In the genomic region with DNA sequence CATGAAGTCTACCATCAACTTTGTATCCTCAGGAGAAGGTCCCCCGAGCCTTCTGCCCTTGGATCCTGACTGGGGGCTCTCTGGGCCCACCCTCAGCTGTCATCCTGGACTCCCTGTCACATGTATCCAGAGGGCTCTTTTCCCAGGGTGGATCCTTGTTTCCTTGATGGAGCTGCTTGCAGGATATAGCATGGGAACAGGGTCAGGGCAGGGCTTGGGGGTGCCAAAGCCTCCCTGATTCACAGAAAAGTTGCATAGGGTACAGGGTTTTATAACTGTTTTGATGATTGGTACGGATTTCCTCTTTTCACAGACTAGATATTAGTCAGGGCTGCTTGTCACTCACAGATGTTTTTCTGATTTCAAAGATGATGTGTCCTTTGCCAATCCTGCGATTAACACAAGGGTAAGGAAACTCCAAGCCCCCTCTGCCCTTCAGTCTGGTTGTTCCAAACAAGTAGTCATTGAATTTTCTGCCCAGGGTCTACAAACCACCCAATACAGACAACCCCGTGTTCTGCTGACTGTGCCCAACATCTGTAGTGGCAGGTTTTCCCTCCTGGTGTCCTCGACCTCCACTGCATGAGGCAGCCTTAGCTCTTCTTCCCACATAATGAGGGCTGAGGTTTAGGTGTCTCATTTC, we compare ENCODE assay signal across 11 cellular contexts. TPM values are rescaled to one million over a fixed set of nuclear protein-coding genes. Genes with fewer than 3 reads are reported as not detected.
DNase-seq lines count a peak whose midpoint lies in the region; TF ChIP-seq lines count a peak whose summit lies in the region.
"Had no signal": no experiment of that assay in that cellular context is flagged by ENCODE, and none has a peak within 500 bp of the region (broad histone marks: within the 10 kb centered on the region; RNA-seq: fewer than 3 reads in every experiment).

No MANE protein-coding gene starts in this region.

- H3K4me1 ChIP-seq in subcutaneous abdominal adipose tissue (ENCODE audit: control insufficient read depth in 5 of 5, insufficient read depth in 5 of 5, low read length in 5 of 5) (peaks cover 0 to 43% (median 4%) of the 10 kb centered on the region in 5 donors), HAP-1 (no peaks in the 10 kb centered on the region)

- H3K9me3 Mint-ChIP-seq in immature natural killer cell (no peaks in the 10 kb centered on the region), glutamatergic neuron (ENCODE audit: unreplicated experiment) (no peaks in the 10 kb centered on the region)

- peaks cover 0 to 4% (median 0%) of the 10 kb centered on the region in 3 donors for H3K36me3 Mint-ChIP-seq in immature natural killer cell
- no peaks in the 10 kb centered on the region for H3K36me3 Mint-ChIP-seq in glutamatergic neuron (ENCODE audit: unreplicated experiment)

- H3K4me1 Mint-ChIP-seq in immature natural killer cell = peaks cover 80 to 87% of the 10 kb centered on the region in 2 donors
- no peaks in the 10 kb centered on the region for H3K4me1 Mint-ChIP-seq in glutamatergic neuron (ENCODE audit: low read depth, unreplicated experiment)

- H3K9ac ChIP-seq in subcutaneous abdominal adipose tissue (ENCODE audit: low read length in 5 of 5) = peak overlapping the region in 1 of 5 donors; percentile 19

- in situ Hi-C loops in HAP-1 (cut with MboI; ENCODE audit: low sequenced_read_pairs) = no loop called here

- H3K36me3 ChIP-seq in subcutaneous abdominal adipose tissue (ENCODE audit: control insufficient read depth in 5 of 5, insufficient read depth in 5 of 5, low read length in 5 of 5) = no peaks in the 10 kb centered on the region
- H3K36me3 ChIP-seq in HAP-1 (replicated peaks) = no peaks in the 10 kb centered on the region

- no peaks in the 10 kb centered on the region for H3K27me3 ChIP-seq in subcutaneous abdominal adipose tissue (ENCODE audit: control insufficient read depth in 5 of 5, insufficient read depth in 4 of 5, low read length in 5 of 5)
- peaks cover 24% of the 10 kb centered on the region for H3K27me3 ChIP-seq in HAP-1 (ENCODE audit: low read depth)

- TF ChIP-seq CTCF in glutamatergic neuron (IDR thresholded peaks at IDR 0.05; ENCODE audit: partially characterized antibody, unreplicated experiment) = no peak

- H3K4me3 Mint-ChIP-seq in immature natural killer cell (peak overlapping the region; percentile 70 to 88 (median 77)), glutamatergic neuron (ENCODE audit: unreplicated experiment) (no peak overlapping the region)

- H3K27me3 Mint-ChIP-seq in immature natural killer cell (ENCODE audit: low read depth in 3 of 3) = peaks cover 0 to 6% (median 3%) of the 10 kb centered on the region in 3 donors
- H3K27me3 Mint-ChIP-seq in glutamatergic neuron (ENCODE audit: unreplicated experiment) = peaks cover 4% of the 10 kb centered on the region

- H3K27ac ChIP-seq in subcutaneous abdominal adipose tissue (ENCODE audit: low read depth, low read length) = peak overlapping the region; percentile 14

- H3K9me3 ChIP-seq in subcutaneous abdominal adipose tissue (ENCODE audit: control insufficient read depth in 5 of 5, low read length in 5 of 5) (no peaks in the 10 kb centered on the region), HAP-1 (no peaks in the 10 kb centered on the region)

- H3K27ac Mint-ChIP-seq in immature natural killer cell (peak overlapping the region; percentile 90 to 95 (median 93)), glutamatergic neuron (ENCODE audit: unreplicated experiment) (no peak overlapping the region)

- H3K4me3 ChIP-seq in subcutaneous abdominal adipose tissue (ENCODE audit: low read depth in 1 of 5, low read length in 5 of 5) (no peak overlapping the region), HAP-1 (no peak overlapping the region)

- DNase-seq in activated gamma-delta T cell treated with Interleukin-2 at 50 U/mL for 16 hours (peak; percentile 23), activated gamma-delta T cell (lab: John Stamatoyannopoulos, UW) (no peak), immature natural killer cell (peak; percentile 17 to 29 (median 19)), HAP-1 (ENCODE audit: low spot score in 2 of 2) (no peak), glutamatergic neuron (no peak), NAMALWA (ENCODE audit: low spot score) (no peak)
- DNase-seq in activated CD8-positive, alpha-beta memory T cell treated with anti-CD3 and anti-CD28 coated beads, Interleukin-2, amount 50 U/mL, for 48 hours = peak; percentile 68
- DNase-seq: NCI-H187 had no signal

RNA-seq across cellular contexts. Expression of a gene that starts 20.6 kb away (rescaled TPM):
- polyA plus RNA-seq in immature natural killer cell = not detected
- not detected for total RNA-seq in glutamatergic neuron (ENCODE audit: unreplicated experiment)
- total RNA-seq: RPMI7951 had no signal
- polyA plus RNA-seq: AG04450 had no signal

RNA-seq across cellular contexts. Expression of a gene that starts 28.1 kb away (rescaled TPM):
- 100 to 1,000 TPM in 1 of 3 donors, 10 to 100 TPM in 2; 38.5 to 156 (median 84.2) TPM for polyA plus RNA-seq in immature natural killer cell
- 16.8 TPM for total RNA-seq in glutamatergic neuron (ENCODE audit: unreplicated experiment)

Comparison
In these comparisons a context has a peak if more than half of its experiments do, and no peak if none do; other contexts are left out.
1. DNase-seq: peak in activated gamma-delta T cell treated with Interleukin-2 at 50 U/mL for 16 hours (single experiment), activated CD8-positive, alpha-beta memory T cell treated with anti-CD3 and anti-CD28 coated beads, Interleukin-2, amount 50 U/mL, for 48 hours (single experiment) and immature natural killer cell (3 of 3); none in activated gamma-delta T cell (single experiment), HAP-1 (0 of 2), glutamatergic neuron (single experiment) and NAMALWA (single experiment).